ENCODE assay signal across 1 cellular context in the genomic region with DNA sequence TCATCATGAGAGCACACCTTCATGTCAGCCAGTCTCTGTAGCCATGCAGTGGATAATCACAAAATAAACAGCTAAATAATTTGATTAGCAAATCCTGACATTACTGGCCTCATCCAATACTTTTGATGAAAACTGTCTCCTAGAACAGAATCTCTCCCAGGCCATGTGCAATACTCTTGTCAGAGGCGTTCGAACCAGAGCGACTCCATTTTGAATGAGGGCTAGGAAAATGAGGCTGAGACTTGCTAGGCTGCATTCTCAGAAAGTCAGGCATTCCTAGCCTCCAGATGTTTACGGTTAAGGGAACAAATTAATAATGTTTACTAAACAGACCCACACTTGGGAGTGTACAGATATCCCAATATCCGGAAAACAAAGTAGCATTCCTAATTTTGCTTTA.
TF ChIP-seq lines count a peak whose summit lies in the region.

No MANE protein-coding gene starts in this region.

TF ChIP-seq in GM12878, 131 proteins besides CTCF, POLR2A, EP300 and RAD21 (continued from another document):
- TF ChIP-seq, protein P1, sequence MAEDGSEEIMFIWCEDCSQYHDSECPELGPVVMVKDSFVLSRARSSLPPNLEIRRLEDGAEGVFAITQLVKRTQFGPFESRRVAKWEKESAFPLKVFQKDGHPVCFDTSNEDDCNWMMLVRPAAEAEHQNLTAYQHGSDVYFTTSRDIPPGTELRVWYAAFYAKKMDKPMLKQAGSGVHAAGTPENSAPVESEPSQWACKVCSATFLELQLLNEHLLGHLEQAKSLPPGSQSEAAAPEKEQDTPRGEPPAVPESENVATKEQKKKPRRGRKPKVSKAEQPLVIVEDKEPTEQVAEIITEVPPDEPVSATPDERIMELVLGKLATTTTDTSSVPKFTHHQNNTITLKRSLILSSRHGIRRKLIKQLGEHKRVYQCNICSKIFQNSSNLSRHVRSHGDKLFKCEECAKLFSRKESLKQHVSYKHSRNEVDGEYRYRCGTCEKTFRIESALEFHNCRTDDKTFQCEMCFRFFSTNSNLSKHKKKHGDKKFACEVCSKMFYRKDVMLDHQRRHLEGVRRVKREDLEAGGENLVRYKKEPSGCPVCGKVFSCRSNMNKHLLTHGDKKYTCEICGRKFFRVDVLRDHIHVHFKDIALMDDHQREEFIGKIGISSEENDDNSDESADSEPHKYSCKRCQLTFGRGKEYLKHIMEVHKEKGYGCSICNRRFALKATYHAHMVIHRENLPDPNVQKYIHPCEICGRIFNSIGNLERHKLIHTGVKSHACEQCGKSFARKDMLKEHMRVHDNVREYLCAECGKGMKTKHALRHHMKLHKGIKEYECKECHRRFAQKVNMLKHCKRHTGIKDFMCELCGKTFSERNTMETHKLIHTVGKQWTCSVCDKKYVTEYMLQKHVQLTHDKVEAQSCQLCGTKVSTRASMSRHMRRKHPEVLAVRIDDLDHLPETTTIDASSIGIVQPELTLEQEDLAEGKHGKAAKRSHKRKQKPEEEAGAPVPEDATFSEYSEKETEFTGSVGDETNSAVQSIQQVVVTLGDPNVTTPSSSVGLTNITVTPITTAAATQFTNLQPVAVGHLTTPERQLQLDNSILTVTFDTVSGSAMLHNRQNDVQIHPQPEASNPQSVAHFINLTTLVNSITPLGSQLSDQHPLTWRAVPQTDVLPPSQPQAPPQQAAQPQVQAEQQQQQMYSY (CRISPR knock-in tag; IDR thresholded peaks at IDR 0.05), result peak; percentile 82; the same call in 1 of the 2 replicates
- no peak for TF ChIP-seq NR2F1 (conservative IDR thresholded peaks at IDR 0.05)
- TF ChIP-seq, protein P2, sequence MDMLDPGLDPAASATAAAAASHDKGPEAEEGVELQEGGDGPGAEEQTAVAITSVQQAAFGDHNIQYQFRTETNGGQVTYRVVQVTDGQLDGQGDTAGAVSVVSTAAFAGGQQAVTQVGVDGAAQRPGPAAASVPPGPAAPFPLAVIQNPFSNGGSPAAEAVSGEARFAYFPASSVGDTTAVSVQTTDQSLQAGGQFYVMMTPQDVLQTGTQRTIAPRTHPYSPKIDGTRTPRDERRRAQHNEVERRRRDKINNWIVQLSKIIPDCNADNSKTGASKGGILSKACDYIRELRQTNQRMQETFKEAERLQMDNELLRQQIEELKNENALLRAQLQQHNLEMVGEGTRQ (IDR thresholded peaks at IDR 0.05; ENCODE audit: borderline replicate concordance, low read depth, low read length), result no peak
TF ChIP-seq in GM12878: peak in this region for 6.
